In genomic region chr14:61451891-61452400, GRCh38 we compare ENCODE assay signal across 19 cellular contexts.
A peak's percentile ranks its signal among the peaks of the same experiment; 100 is the strongest.
DNase-seq lines count a peak whose midpoint lies in the region; ATAC-seq lines count a peak whose summit lies in the region.
"Had no signal": no experiment of that assay in that cellular context is flagged by ENCODE, and none has a peak within 500 bp of the region (broad histone marks: within the 10 kb centered on the region; RNA-seq: fewer than 3 reads in every experiment).

No MANE protein-coding gene starts in this region.

- H3K27me3 ChIP-seq in CD8-positive, alpha-beta memory T cell (ENCODE audit: insufficient read depth, low read length, poor library complexity, severe bottlenecking), result no peaks in the 10 kb centered on the region
- H3K27me3 ChIP-seq: Peyer's patch, tibial artery had no signal

- no peaks in the 10 kb centered on the region for H3K9me3 ChIP-seq in CD8-positive, alpha-beta memory T cell (ENCODE audit: low read length)
- H3K9me3 ChIP-seq: Peyer's patch, tibial artery had no signal

- peaks cover 91% of the 10 kb centered on the region for H3K4me1 Mint-ChIP-seq in T-helper 1 cell treated with Interleukin-12 subunit alpha and Interleukin-12 subunit beta and Interleukin-4 antibody, amounts not matched to agents 30 μg/mL and 1 μg/mL, for 36 hours (ENCODE audit: low read depth)
- peaks cover 95 to 99% (median 99%) of the 10 kb centered on the region in 3 donors for H3K4me1 Mint-ChIP-seq in CD8-positive, alpha-beta memory T cell
- H3K4me1 Mint-ChIP-seq in activated T-helper 17 cell treated with anti-CD3 and anti-CD28 coated beads, Interleukin-2, amount 50 U/mL, for 72 hours, result peaks cover 83% of the 10 kb centered on the region
- peaks cover 87 to 89% of the 10 kb centered on the region in 2 donors for H3K4me1 Mint-ChIP-seq in natural killer cell treated with Interleukin-12 subunit alpha and Interleukin-12 subunit beta and Interleukin-15 and Interleukin-18, amount 100 ng/mL, for 72 hours (ENCODE audit: low read depth in 2 of 2)

- no peak overlapping the region for H3K4me3 ChIP-seq in CD8-positive, alpha-beta memory T cell (ENCODE audit: low read length)
- H3K4me3 ChIP-seq: K562, Peyer's patch, SK-N-MC, tibial artery had no signal

- POLR2A ChIA-PET in CD8-positive, alpha-beta memory T cell (lab: Charles Lee), result interaction anchor here (1.2 to 2.8 kb wide), 7 partner anchors 35 to 171 kb away, joined by 3 to 10 read pairs (median 4); partner anchors contain the start of genes PRKCH and TMEM30B

- DNase-seq in T-helper 1 cell, result no peak
- no peak for DNase-seq in CD8-positive, alpha-beta memory T cell
- DNase-seq in natural killer cell treated with Interleukin-12 subunit alpha and Interleukin-12 subunit beta and Interleukin-15 and Interleukin-18, amount 100 ng/mL, for 72 hours (ENCODE audit: low spot score), result no peak
- no peak for DNase-seq in OCI-M1 (lab: John Stamatoyannopoulos, UW)
- DNase-seq in retina, result no peak
- DNase-seq in mesenteric fat pad (ENCODE audit: low spot score), result no peak
- DNase-seq: DMS 273 treated with DMSO at 0.1 percent for 48 hours, endodermal cell, MV-4-11, NCI-H187, NCI-H226, tibial artery had no signal

- ATAC-seq in activated T-helper 17 cell treated with anti-CD3 and anti-CD28 coated beads, Interleukin-2, amount 50 U/mL, for 72 hours (replicated peaks), result no peak
- ATAC-seq in natural killer cell treated with Interleukin-12 subunit alpha and Interleukin-12 subunit beta and Interleukin-15 and Interleukin-18, amount 100 ng/mL, for 72 hours, result no peak
- ATAC-seq: K562, left lobe of liver had no signal

- H3K9me3 Mint-ChIP-seq in T-helper 1 cell treated with Interleukin-12 subunit alpha and Interleukin-12 subunit beta and Interleukin-4 antibody, amounts not matched to agents 30 μg/mL and 1 μg/mL, for 36 hours, result no peaks in the 10 kb centered on the region
- peaks cover 0 to 2% (median 0%) of the 10 kb centered on the region in 5 donors for H3K9me3 Mint-ChIP-seq in CD8-positive, alpha-beta memory T cell
- no peaks in the 10 kb centered on the region for H3K9me3 Mint-ChIP-seq in activated T-helper 17 cell treated with anti-CD3 and anti-CD28 coated beads, Interleukin-2, amount 50 U/mL, for 72 hours
- no peaks in the 10 kb centered on the region for H3K9me3 Mint-ChIP-seq in natural killer cell treated with Interleukin-12 subunit alpha and Interleukin-12 subunit beta and Interleukin-15 and Interleukin-18, amount 100 ng/mL, for 72 hours
- H3K9me3 Mint-ChIP-seq: endodermal cell had no signal

- H3K4me1 ChIP-seq in CD8-positive, alpha-beta memory T cell (ENCODE audit: insufficient read depth, low read length), result peaks cover 100% of the 10 kb centered on the region
- H3K4me1 ChIP-seq: Peyer's patch, tibial artery had no signal

- peaks cover 25% of the 10 kb centered on the region for H3K36me3 ChIP-seq in CD8-positive, alpha-beta memory T cell (ENCODE audit: insufficient read depth, low read length)
- H3K36me3 ChIP-seq: Peyer's patch had no signal

- CTCF ChIA-PET in CD8-positive, alpha-beta memory T cell (lab: Charles Lee), result interaction anchor here (0.7 to 2.6 kb wide), 14 partner anchors 9 to 182 kb away, joined by 3 to 14 read pairs (median 4); partner anchors contain the start of genes PRKCH and TMEM30B

- H3K27me3 Mint-ChIP-seq in T-helper 1 cell treated with Interleukin-12 subunit alpha and Interleukin-12 subunit beta and Interleukin-4 antibody, amounts not matched to agents 30 μg/mL and 1 μg/mL, for 36 hours (ENCODE audit: low read depth), result no peaks in the 10 kb centered on the region
- peaks cover 0 to 4% of the 10 kb centered on the region in 2 donors for H3K27me3 Mint-ChIP-seq in CD8-positive, alpha-beta memory T cell
- no peaks in the 10 kb centered on the region for H3K27me3 Mint-ChIP-seq in activated T-helper 17 cell treated with anti-CD3 and anti-CD28 coated beads, Interleukin-2, amount 50 U/mL, for 72 hours
- no peaks in the 10 kb centered on the region for H3K27me3 Mint-ChIP-seq in natural killer cell treated with Interleukin-12 subunit alpha and Interleukin-12 subunit beta and Interleukin-15 and Interleukin-18, amount 100 ng/mL, for 72 hours

- peaks cover 71% of the 10 kb centered on the region for H3K36me3 Mint-ChIP-seq in T-helper 1 cell treated with Interleukin-12 subunit alpha and Interleukin-12 subunit beta and Interleukin-4 antibody, amounts not matched to agents 30 μg/mL and 1 μg/mL, for 36 hours (ENCODE audit: low read depth)
- peaks cover 13 to 95% (median 37%) of the 10 kb centered on the region in 3 donors for H3K36me3 Mint-ChIP-seq in CD8-positive, alpha-beta memory T cell
- H3K36me3 Mint-ChIP-seq in activated T-helper 17 cell treated with anti-CD3 and anti-CD28 coated beads, Interleukin-2, amount 50 U/mL, for 72 hours (ENCODE audit: low read depth), result peaks cover 100% of the 10 kb centered on the region
- peaks cover 44% of the 10 kb centered on the region for H3K36me3 Mint-ChIP-seq in natural killer cell treated with Interleukin-12 subunit alpha and Interleukin-12 subunit beta and Interleukin-15 and Interleukin-18, amount 100 ng/mL, for 72 hours

- no peak overlapping the region for H3K27ac ChIP-seq in CD8-positive, alpha-beta memory T cell (ENCODE audit: low read depth, low read length)
- H3K27ac ChIP-seq: 22Rv1, SK-N-MC, tibial artery had no signal

- peak overlapping the region; percentile 83 for H3K4me3 Mint-ChIP-seq in T-helper 1 cell treated with Interleukin-12 subunit alpha and Interleukin-12 subunit beta and Interleukin-4 antibody, amounts not matched to agents 30 μg/mL and 1 μg/mL, for 36 hours
- peak overlapping the region; percentile 12 to 84 (median 77) for H3K4me3 Mint-ChIP-seq in CD8-positive, alpha-beta memory T cell
- H3K4me3 Mint-ChIP-seq in activated T-helper 17 cell treated with anti-CD3 and anti-CD28 coated beads, Interleukin-2, amount 50 U/mL, for 72 hours, result peak overlapping the region; percentile 89
- H3K4me3 Mint-ChIP-seq in natural killer cell treated with Interleukin-12 subunit alpha and Interleukin-12 subunit beta and Interleukin-15 and Interleukin-18, amount 100 ng/mL, for 72 hours, result peak overlapping the region; percentile 72
- H3K4me3 Mint-ChIP-seq: endodermal cell had no signal

- peak overlapping the region; percentile 95 for H3K27ac Mint-ChIP-seq in T-helper 1 cell treated with Interleukin-12 subunit alpha and Interleukin-12 subunit beta and Interleukin-4 antibody, amounts not matched to agents 30 μg/mL and 1 μg/mL, for 36 hours
- H3K27ac Mint-ChIP-seq in CD8-positive, alpha-beta memory T cell, result peak overlapping the region; percentile 76 to 98 (median 90)
- peak overlapping the region; percentile 89 for H3K27ac Mint-ChIP-seq in activated T-helper 17 cell treated with anti-CD3 and anti-CD28 coated beads, Interleukin-2, amount 50 U/mL, for 72 hours
- H3K27ac Mint-ChIP-seq in natural killer cell treated with Interleukin-12 subunit alpha and Interleukin-12 subunit beta and Interleukin-15 and Interleukin-18, amount 100 ng/mL, for 72 hours, result peak overlapping the region; percentile 88 to 94
- H3K27ac Mint-ChIP-seq: endodermal cell had no signal
